Comparison of ENCODE assay signal across 8 cellular contexts in the genomic region with DNA sequence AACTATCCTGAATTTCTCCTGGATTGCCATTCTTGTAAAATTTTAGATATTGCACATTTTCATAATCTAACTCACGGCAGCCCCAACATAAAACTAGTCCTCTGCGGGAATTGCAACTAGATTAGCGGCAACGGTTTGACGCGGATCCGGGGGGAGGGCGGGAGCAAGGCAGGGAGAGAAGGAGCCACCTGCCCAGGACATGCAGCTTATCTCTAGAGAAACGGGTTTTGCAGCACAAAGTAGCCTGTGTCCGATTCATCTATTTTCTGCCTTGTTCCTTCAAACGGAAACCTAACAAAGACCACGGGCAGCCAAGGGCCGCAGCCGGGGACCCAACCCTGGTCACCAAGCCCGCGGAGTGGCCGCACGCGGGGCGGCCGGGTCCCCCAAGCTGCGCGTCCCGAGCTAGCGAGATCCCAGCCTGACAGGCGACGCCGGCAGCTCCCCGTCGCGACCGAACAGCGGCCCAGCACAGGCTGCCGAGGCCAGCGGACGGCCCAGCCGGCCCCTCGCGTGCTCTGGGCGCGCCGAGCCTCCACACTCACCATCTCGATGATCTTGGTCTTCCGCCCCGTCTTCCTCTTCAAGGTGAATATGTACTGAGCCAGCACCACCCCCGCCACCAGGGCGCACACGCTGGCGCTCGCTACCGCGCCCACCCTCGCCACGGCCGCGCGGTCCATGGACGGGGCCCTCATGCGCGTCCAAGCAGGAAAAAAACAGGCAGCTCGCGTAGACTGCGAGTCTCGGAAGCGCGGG. TPM values are rescaled to one million over a fixed set of nuclear protein-coding genes. Genes with fewer than 3 reads are reported as not detected.
DNase-seq lines count a peak whose midpoint lies in the region; ATAC-seq and TF ChIP-seq lines count a peak whose summit lies in the region.

Gene NT5C3A (minus strand): TSS at position 754 of the 759 bp plus-strand sequence. CDS start 71 bp downstream, at position 683.

- intact Hi-C loops in naive thymus-derived CD4-positive, alpha-beta T cell (cut with micrococcal nuclease): loop anchor here (1.0 kb wide), 4 partner anchors 8 to 572 kb away; partner anchors contain the start of gene LSM5 (in 2 of the 2)

- H3K27me3 ChIP-seq in naive thymus-derived CD4-positive, alpha-beta T cell (ENCODE audit: control insufficient read depth in 2 of 2, insufficient read depth in 2 of 2, low read length in 2 of 2): no peaks in the 10 kb centered on the region
- no peaks in the 10 kb centered on the region for H3K27me3 ChIP-seq in thoracic aorta (replicated peaks; ENCODE audit: insufficient read depth)

- peaks cover 23 to 32% of the 10 kb centered on the region in 2 donors for H3K4me1 ChIP-seq in naive thymus-derived CD4-positive, alpha-beta T cell (ENCODE audit: control insufficient read depth in 2 of 2, insufficient read depth in 2 of 2, low read length in 2 of 2)
- peaks cover 10 to 22% of the 10 kb centered on the region in 2 donors for H3K4me1 ChIP-seq in thoracic aorta (ENCODE audit: control insufficient read depth in 1 of 2, low read depth in 2 of 2)

- H3K36me3 Mint-ChIP-seq in activated T-cell treated with anti-CD3 and anti-CD28 coated beads, Interleukin-2, amount 50 U/mL, for 24 hours (ENCODE audit: low read depth): peaks cover 40% of the 10 kb centered on the region
- H3K36me3 Mint-ChIP-seq in activated CD4-positive, alpha-beta memory T cell treated with anti-CD3 and anti-CD28 coated beads, Interleukin-2, amount 10 ng/mL, durations not matched to agents 7 days and 5 days (ENCODE audit: low read depth): peaks cover 29% of the 10 kb centered on the region
- H3K36me3 Mint-ChIP-seq in naive thymus-derived CD4-positive, alpha-beta T cell: peaks cover 8 to 17% (median 15%) of the 10 kb centered on the region in 5 donors

- peak within 1 kb of the TSS; percentile 95 for H3K27ac Mint-ChIP-seq in activated T-cell treated with anti-CD3 and anti-CD28 coated beads, Interleukin-2, amount 50 U/mL, for 24 hours
- H3K27ac Mint-ChIP-seq in activated CD4-positive, alpha-beta memory T cell treated with anti-CD3 and anti-CD28 coated beads, Interleukin-2, amount 10 ng/mL, durations not matched to agents 7 days and 5 days: peak within 1 kb of the TSS; percentile 84
- H3K27ac Mint-ChIP-seq in naive thymus-derived CD4-positive, alpha-beta T cell: peak within 1 kb of the TSS; percentile 92 to 99 (median 96)

- peak within 1 kb of the TSS; percentile 82 for H3K27ac ChIP-seq in naive thymus-derived CD4-positive, alpha-beta T cell (ENCODE audit: low read depth, low read length)
- H3K27ac ChIP-seq in thoracic aorta: peak within 1 kb of the TSS; percentile 78 to 85

- peaks cover 13% of the 10 kb centered on the region for H3K9me3 Mint-ChIP-seq in activated T-cell treated with anti-CD3 and anti-CD28 coated beads, Interleukin-2, amount 50 U/mL, for 24 hours
- no peaks in the 10 kb centered on the region for H3K9me3 Mint-ChIP-seq in activated CD4-positive, alpha-beta memory T cell treated with anti-CD3 and anti-CD28 coated beads, Interleukin-2, amount 10 ng/mL, durations not matched to agents 7 days and 5 days
- H3K9me3 Mint-ChIP-seq in naive thymus-derived CD4-positive, alpha-beta T cell: peaks cover 0 to 21% (median 8%) of the 10 kb centered on the region in 11 donors

- H3K4me1 Mint-ChIP-seq in activated T-cell treated with anti-CD3 and anti-CD28 coated beads, Interleukin-2, amount 50 U/mL, for 24 hours (ENCODE audit: low read depth): peaks cover 39% of the 10 kb centered on the region
- peaks cover 42% of the 10 kb centered on the region for H3K4me1 Mint-ChIP-seq in activated CD4-positive, alpha-beta memory T cell treated with anti-CD3 and anti-CD28 coated beads, Interleukin-2, amount 10 ng/mL, durations not matched to agents 7 days and 5 days
- H3K4me1 Mint-ChIP-seq in naive thymus-derived CD4-positive, alpha-beta T cell: peaks cover 21 to 58% (median 44%) of the 10 kb centered on the region in 7 donors

- CTCF ChIA-PET in activated CD4-positive, alpha-beta memory T cell treated with anti-CD3 and anti-CD28 coated beads, Interleukin-2, amount 10 ng/mL, durations not matched to agents 7 days and 5 days (lab: Charles Lee): interaction anchor here (0.6 to 3.6 kb wide), 11 partner anchors 10 to 216 kb away, joined by 3 to 30 read pairs (median 3); partner anchors contain the start of gene RP9
- CTCF ChIA-PET in naive thymus-derived CD4-positive, alpha-beta T cell (lab: Charles Lee): interaction anchor here (0.6 to 1.5 kb wide), 6 partner anchors 9 to 215 kb away, joined by 3 to 6 read pairs (median 4); no protein-coding TSS in a partner anchor

- ATAC-seq in HG02759 (IDR thresholded peaks at IDR 0.05; ENCODE audit: unreplicated experiment): peak; percentile 38
- no peak for ATAC-seq in naive thymus-derived CD4-positive, alpha-beta T cell
- peak; percentile 35 for ATAC-seq in thoracic aorta (ENCODE audit: insufficient number of reproducible peaks, low FRiP score, low read depth)

- no peaks in the 10 kb centered on the region for H3K36me3 ChIP-seq in naive thymus-derived CD4-positive, alpha-beta T cell (ENCODE audit: control insufficient read depth in 2 of 3, insufficient read depth in 3 of 3, low read length in 3 of 3)
- no peaks in the 10 kb centered on the region for H3K36me3 ChIP-seq in thoracic aorta

- POLR2A ChIA-PET in activated CD4-positive, alpha-beta memory T cell treated with anti-CD3 and anti-CD28 coated beads, Interleukin-2, amount 10 ng/mL, durations not matched to agents 7 days and 5 days (lab: Charles Lee): interaction anchor here (0.5 to 5.5 kb wide), 16 partner anchors 9 to 566 kb away, joined by 3 to 60 read pairs (median 6); partner anchors contain the start of genes AVL9, KBTBD2 and RP9
- POLR2A ChIA-PET in naive thymus-derived CD4-positive, alpha-beta T cell (lab: Charles Lee): interaction anchor here (0.6 to 3.8 kb wide), 15 partner anchors 9 to 572 kb away, joined by 3 to 35 read pairs (median 9); partner anchors contain the start of genes AVL9, BBS9, KBTBD2 and LSM5

- no peak for DNase-seq in activated T-cell treated with anti-CD3 and anti-CD28 coated beads, Interleukin-2, amount 50 U/mL, for 24 hours
- DNase-seq in activated T-cell treated with anti-CD3 and anti-CD28 coated beads for 4 hours (no peak), NCI-H146 treated with DMSO at 0.1 percent for 48 hours (lab: John Stamatoyannopoulos, UW; ENCODE audit: unreplicated experiment) (peak; percentile 64), fibroblast of mammary gland (ENCODE audit: low read depth) (peak; percentile 31), thoracic aorta (ENCODE audit: low spot score) (no peak)
- peak; percentile 38 for DNase-seq in activated CD4-positive, alpha-beta memory T cell treated with anti-CD3 and anti-CD28 coated beads, Interleukin-2, amount 10 ng/mL, durations not matched to agents 7 days and 5 days
- DNase-seq in naive thymus-derived CD4-positive, alpha-beta T cell: peak in 4 of 9 donors; percentile 12 to 24 (median 18)

- no peak for TF ChIP-seq CTCF in fibroblast of mammary gland (conservative IDR thresholded peaks at IDR 0.05; ENCODE audit: control insufficient read depth, insufficient read depth, low read depth, low read length)
- TF ChIP-seq CTCF in thoracic aorta (IDR thresholded peaks at IDR 0.05): no peak

- H3K9me3 ChIP-seq in naive thymus-derived CD4-positive, alpha-beta T cell (ENCODE audit: control insufficient read depth in 2 of 3, low read length in 3 of 3): no peaks in the 10 kb centered on the region
- H3K9me3 ChIP-seq in thoracic aorta: peaks cover 6% of the 10 kb centered on the region

- H3K4me3 Mint-ChIP-seq in activated T-cell treated with anti-CD3 and anti-CD28 coated beads, Interleukin-2, amount 50 U/mL, for 24 hours: peak within 1 kb of the TSS; percentile 94
- H3K4me3 Mint-ChIP-seq in activated CD4-positive, alpha-beta memory T cell treated with anti-CD3 and anti-CD28 coated beads, Interleukin-2, amount 10 ng/mL, durations not matched to agents 7 days and 5 days: peak within 1 kb of the TSS; percentile 78
- H3K4me3 Mint-ChIP-seq in naive thymus-derived CD4-positive, alpha-beta T cell: peak within 1 kb of the TSS; percentile 91 to 98 (median 96)

- H3K4me3 ChIP-seq in fibroblast of mammary gland (ENCODE audit: control insufficient read depth, low read depth, low read length) (peak within 1 kb of the TSS; percentile 87), thoracic aorta (peak within 1 kb of the TSS; percentile 72)
- H3K4me3 ChIP-seq in naive thymus-derived CD4-positive, alpha-beta T cell (ENCODE audit: low read length): peak within 1 kb of the TSS; percentile 96

- H3K27me3 Mint-ChIP-seq in activated T-cell treated with anti-CD3 and anti-CD28 coated beads, Interleukin-2, amount 50 U/mL, for 24 hours: no peaks in the 10 kb centered on the region
- peaks cover 3% of the 10 kb centered on the region for H3K27me3 Mint-ChIP-seq in activated CD4-positive, alpha-beta memory T cell treated with anti-CD3 and anti-CD28 coated beads, Interleukin-2, amount 10 ng/mL, durations not matched to agents 7 days and 5 days
- peaks cover 0 to 11% (median 0%) of the 10 kb centered on the region in 5 donors for H3K27me3 Mint-ChIP-seq in naive thymus-derived CD4-positive, alpha-beta T cell

RNA-seq across cellular contexts. Expression of gene NT5C3A, which starts in this region (rescaled TPM):
- 10 to 100 TPM; 86.9 to 89.6 TPM for total RNA-seq in activated CD4-positive, alpha-beta memory T cell treated with anti-CD3 and anti-CD28 coated beads, Interleukin-2, amount 10 ng/mL, durations not matched to agents 7 days and 5 days
- 10 to 100 TPM; 36.6 to 51.3 (median 48.5) TPM for total RNA-seq in naive thymus-derived CD4-positive, alpha-beta T cell
- polyA plus RNA-seq in naive thymus-derived CD4-positive, alpha-beta T cell: 10 to 100 TPM; 45.7 to 64.8 TPM
- total RNA-seq in thoracic aorta: 10 to 100 TPM; 14.5 to 22.2 TPM

Comparison
In these comparisons a context has a peak if more than half of its experiments do, and no peak if none do; other contexts are left out.
1. DNase-seq: peak in NCI-H146 treated with DMSO at 0.1 percent for 48 hours (single experiment), activated CD4-positive, alpha-beta memory T cell treated with anti-CD3 and anti-CD28 coated beads, Interleukin-2, amount 10 ng/mL, durations not matched to agents 7 days and 5 days (single experiment) and fibroblast of mammary gland (single experiment); none in activated T-cell treated with anti-CD3 and anti-CD28 coated beads, Interleukin-2, amount 50 U/mL, for 24 hours (single experiment), activated T-cell treated with anti-CD3 and anti-CD28 coated beads for 4 hours (single experiment) and thoracic aorta (single experiment).
2. Peak in every context shown above with its lines, with median percentiles within 50 percentile points of each other: H3K27ac Mint-ChIP-seq, H3K4me3 Mint-ChIP-seq and H3K4me3 ChIP-seq.